ENCODE assay signal across 8 cellular contexts in the genomic region with DNA sequence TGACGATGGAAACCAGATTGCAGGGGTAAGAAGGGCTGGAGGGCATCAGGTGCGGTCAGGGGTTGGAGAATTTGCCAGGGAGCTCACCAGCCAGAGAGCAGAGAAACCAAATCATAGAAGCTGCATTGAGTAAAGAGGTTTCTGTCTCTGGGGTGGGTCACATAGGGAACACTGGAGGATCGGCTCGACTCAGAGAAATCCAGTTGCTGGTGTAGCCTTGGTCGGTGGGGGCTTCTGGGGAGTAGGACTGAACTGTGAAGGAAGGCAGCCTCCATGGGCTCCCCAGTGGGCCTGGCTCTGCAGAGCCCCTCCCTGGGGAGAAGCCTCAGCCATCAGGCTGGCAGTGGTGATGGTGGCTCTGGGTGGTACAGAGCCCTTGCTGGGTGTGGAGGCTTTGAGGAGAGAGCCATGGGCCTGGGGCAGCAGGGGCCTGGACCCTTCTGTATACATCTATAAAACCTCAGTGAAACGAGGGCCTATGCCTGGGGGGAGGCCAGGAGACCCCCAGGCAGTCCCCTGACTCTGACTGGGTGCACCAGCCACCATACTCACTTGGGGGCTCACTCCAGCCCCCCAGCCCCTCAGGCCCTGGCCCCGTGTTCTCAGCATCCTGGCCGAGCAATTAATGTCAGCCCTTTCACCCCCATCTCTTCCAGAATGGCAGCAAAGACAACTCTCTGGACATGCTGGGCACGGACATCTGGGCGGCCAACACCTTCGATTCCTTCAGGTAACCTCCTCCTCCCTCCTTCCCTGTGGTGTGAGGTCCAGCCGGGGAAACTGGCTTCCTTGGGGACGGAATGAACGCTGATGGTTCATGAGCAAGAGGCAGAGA.
"Had no signal": no experiment of that assay in that cellular context is flagged by ENCODE, and none has a peak within 500 bp of the region (broad histone marks: within the 10 kb centered on the region; RNA-seq: fewer than 3 reads in every experiment).

No MANE protein-coding gene starts in this region.

- H3K4me1 Mint-ChIP-seq: activated CD8-positive, alpha-beta memory T cell treated with anti-CD3 and anti-CD28 coated beads, Interleukin-2, amount 10 ng/mL, durations not matched to agents 7 days and 5 days; stimulated activated naive CD8-positive, alpha-beta T cell treated with anti-CD3 and anti-CD28 coated beads, Interleukin-15, amount 100 ng/mL, for 72 hours had no signal

- H3K36me3 Mint-ChIP-seq: activated CD8-positive, alpha-beta memory T cell treated with anti-CD3 and anti-CD28 coated beads, Interleukin-2, amount 10 ng/mL, durations not matched to agents 7 days and 5 days had no signal

- H3K4me3 Mint-ChIP-seq: activated CD8-positive, alpha-beta memory T cell treated with anti-CD3 and anti-CD28 coated beads, Interleukin-2, amount 10 ng/mL, durations not matched to agents 7 days and 5 days; activated T-cell treated with anti-CD3 and anti-CD28 coated beads, Interleukin-2, amount 50 U/mL, for 4 hours; naive thymus-derived CD4-positive, alpha-beta T cell; stimulated activated naive CD8-positive, alpha-beta T cell treated with anti-CD3 and anti-CD28 coated beads, Interleukin-15, amount 100 ng/mL, for 72 hours had no signal

- H3K27ac Mint-ChIP-seq: activated CD8-positive, alpha-beta memory T cell treated with anti-CD3 and anti-CD28 coated beads, Interleukin-2, amount 10 ng/mL, durations not matched to agents 7 days and 5 days; stimulated activated naive CD8-positive, alpha-beta T cell treated with anti-CD3 and anti-CD28 coated beads, Interleukin-15, amount 100 ng/mL, for 72 hours had no signal

- ATAC-seq: activated T-cell treated with anti-CD3 and anti-CD28 coated beads, Interleukin-2, amount 50 U/mL, for 4 hours had no signal

- DNase-seq: kidney had no signal

- H3K27ac ChIP-seq: colonic mucosa, thoracic aorta, vagina had no signal

- H3K27me3 Mint-ChIP-seq: stimulated activated naive CD8-positive, alpha-beta T cell treated with anti-CD3 and anti-CD28 coated beads, Interleukin-15, amount 100 ng/mL, for 72 hours had no signal
